2 cellular contexts compared by ENCODE assay signal in genomic region chr17:12567077-12568053, GRCh38.
TF ChIP-seq lines count a peak whose summit lies in the region.

No MANE protein-coding gene starts in this region.

TF ChIP-seq in GM23338, 12 proteins besides CTCF, POLR2A, EP300 and RAD21:
- no peak for TF ChIP-seq REST (IDR thresholded peaks at IDR 0.05; ENCODE audit: unreplicated experiment)

TF ChIP-seq in IMR-90, 13 proteins besides CTCF, POLR2A, EP300 and RAD21:
- TF ChIP-seq, protein P1, sequence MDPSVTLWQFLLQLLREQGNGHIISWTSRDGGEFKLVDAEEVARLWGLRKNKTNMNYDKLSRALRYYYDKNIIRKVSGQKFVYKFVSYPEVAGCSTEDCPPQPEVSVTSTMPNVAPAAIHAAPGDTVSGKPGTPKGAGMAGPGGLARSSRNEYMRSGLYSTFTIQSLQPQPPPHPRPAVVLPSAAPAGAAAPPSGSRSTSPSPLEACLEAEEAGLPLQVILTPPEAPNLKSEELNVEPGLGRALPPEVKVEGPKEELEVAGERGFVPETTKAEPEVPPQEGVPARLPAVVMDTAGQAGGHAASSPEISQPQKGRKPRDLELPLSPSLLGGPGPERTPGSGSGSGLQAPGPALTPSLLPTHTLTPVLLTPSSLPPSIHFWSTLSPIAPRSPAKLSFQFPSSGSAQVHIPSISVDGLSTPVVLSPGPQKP (IDR thresholded peaks at IDR 0.05; ENCODE audit: borderline replicate concordance, low read depth, low read length): no peak
- no peak for TF ChIP-seq MXI1 (IDR thresholded peaks at IDR 0.05; ENCODE audit: borderline replicate concordance, low read depth, low read length)
- TF ChIP-seq CEBPB (IDR thresholded peaks at IDR 0.05; ENCODE audit: low read depth, low read length): no peak
- no peak for TF ChIP-seq CHD1 (IDR thresholded peaks at IDR 0.05; ENCODE audit: low read depth, low read length)
- no peak for TF ChIP-seq MAZ (IDR thresholded peaks at IDR 0.05; ENCODE audit: borderline replicate concordance, low read depth, low read length)
- TF ChIP-seq RCOR1 (IDR thresholded peaks at IDR 0.05; ENCODE audit: insufficient replicate concordance, low read length): no peak
- TF ChIP-seq RFX5 (IDR thresholded peaks at IDR 0.05; ENCODE audit: low read depth, low read length): no peak
- no peak for TF ChIP-seq SMC3 (IDR thresholded peaks at IDR 0.05; ENCODE audit: low read depth, low read length)
- TF ChIP-seq, protein P2, sequence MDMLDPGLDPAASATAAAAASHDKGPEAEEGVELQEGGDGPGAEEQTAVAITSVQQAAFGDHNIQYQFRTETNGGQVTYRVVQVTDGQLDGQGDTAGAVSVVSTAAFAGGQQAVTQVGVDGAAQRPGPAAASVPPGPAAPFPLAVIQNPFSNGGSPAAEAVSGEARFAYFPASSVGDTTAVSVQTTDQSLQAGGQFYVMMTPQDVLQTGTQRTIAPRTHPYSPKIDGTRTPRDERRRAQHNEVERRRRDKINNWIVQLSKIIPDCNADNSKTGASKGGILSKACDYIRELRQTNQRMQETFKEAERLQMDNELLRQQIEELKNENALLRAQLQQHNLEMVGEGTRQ (IDR thresholded peaks at IDR 0.05; ENCODE audit: low read depth, low read length): no peak
- TF ChIP-seq MAFK (IDR thresholded peaks at IDR 0.05; ENCODE audit: low read depth, low read length): no peak
- TF ChIP-seq NFE2L2 (IDR thresholded peaks at IDR 0.05; ENCODE audit: low read depth, low read length): no peak
- no peak for TF ChIP-seq BHLHE40 (IDR thresholded peaks at IDR 0.05; ENCODE audit: low read depth, low read length)
- no peak for TF ChIP-seq FOS (IDR thresholded peaks at IDR 0.05; ENCODE audit: low read depth, low read length)
